ENCODE assay signal across 13 cellular contexts in the genomic region with DNA sequence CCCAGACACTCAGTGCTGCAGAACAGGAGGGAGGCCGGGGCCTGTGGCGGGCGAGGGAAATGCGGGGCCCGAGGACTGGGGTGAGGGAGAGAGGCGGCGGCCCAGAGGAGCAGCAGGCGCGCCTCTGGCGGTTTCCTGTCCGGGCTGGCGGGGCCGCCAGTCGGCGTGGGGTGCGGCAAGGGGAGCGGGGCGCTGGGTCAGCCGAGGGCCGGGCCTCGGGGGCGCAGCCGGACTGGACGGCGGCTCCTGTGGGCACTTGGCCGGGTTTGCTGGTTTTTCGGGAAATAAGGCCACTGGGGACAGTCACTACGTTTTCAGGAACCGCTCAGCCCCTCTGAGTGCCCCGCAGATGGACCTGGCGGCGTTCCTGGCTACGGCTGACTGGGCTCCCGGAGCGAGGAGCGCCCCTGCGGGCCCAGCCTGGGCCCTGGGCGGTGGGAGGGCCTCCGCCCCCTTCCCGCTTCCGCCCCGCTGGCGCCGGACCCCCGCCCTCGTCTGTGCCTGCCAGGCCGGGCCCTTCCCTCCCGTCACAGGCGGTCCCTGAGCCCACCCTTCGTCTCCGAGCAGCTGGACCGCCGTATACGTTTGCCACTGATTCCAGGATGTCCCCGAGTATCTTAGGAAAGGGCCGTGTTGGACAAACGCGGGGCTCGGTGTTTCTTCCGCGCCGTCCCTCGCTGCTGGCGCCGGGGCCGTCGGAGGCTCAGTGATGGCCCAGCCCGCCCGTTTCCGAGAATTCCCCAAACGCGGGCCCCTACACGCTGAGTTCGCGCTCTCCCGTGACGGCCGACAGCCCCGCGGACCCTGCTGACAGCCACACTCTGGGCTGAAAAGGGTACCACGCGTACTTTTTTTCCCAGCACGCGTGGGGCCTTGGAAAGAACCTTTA.
DNase-seq lines count a peak whose midpoint lies in the region; ATAC-seq, FAIRE-seq and TF ChIP-seq lines count a peak whose summit lies in the region.
"Had no signal": no experiment of that assay in that cellular context is flagged by ENCODE, and none has a peak within 500 bp of the region (broad histone marks: within the 10 kb centered on the region; RNA-seq: fewer than 3 reads in every experiment).

No MANE protein-coding gene starts in this region.

- H3K4me1 ChIP-seq in right atrium auricular region (peaks cover 0 to 42% of the 10 kb centered on the region in 2 donors), pancreas (no peaks in the 10 kb centered on the region), urinary bladder (ENCODE audit: insufficient read depth) (peaks cover 1% of the 10 kb centered on the region)

- no peak overlapping the region for H3K4me3 Mint-ChIP-seq in activated CD8-positive, alpha-beta memory T cell treated with anti-CD3 and anti-CD28 coated beads, Interleukin-2, amount 10 ng/mL, durations not matched to agents 7 days and 5 days

- H3K27me3 Mint-ChIP-seq in activated CD8-positive, alpha-beta memory T cell treated with anti-CD3 and anti-CD28 coated beads, Interleukin-2, amount 10 ng/mL, durations not matched to agents 7 days and 5 days: no peaks in the 10 kb centered on the region

- no peaks in the 10 kb centered on the region for H3K4me1 Mint-ChIP-seq in activated CD8-positive, alpha-beta memory T cell treated with anti-CD3 and anti-CD28 coated beads, Interleukin-2, amount 10 ng/mL, durations not matched to agents 7 days and 5 days

- TF ChIP-seq CTCF in right atrium auricular region (IDR thresholded peaks at IDR 0.05) (no peak), pancreas (IDR thresholded peaks at IDR 0.05) (no peak)

- DNase-seq in activated CD8-positive, alpha-beta memory T cell treated with anti-CD3 and anti-CD28 coated beads for 24 hours: peak; percentile 43
- no peak for DNase-seq in activated CD8-positive, alpha-beta memory T cell treated with anti-CD3 and anti-CD28 coated beads, Interleukin-2, amount 10 ng/mL, durations not matched to agents 7 days and 5 days
- DNase-seq in right atrium auricular region (ENCODE audit: low spot score): no peak
- no peak for DNase-seq in pancreas
- DNase-seq in activated effector memory CD4-positive, alpha-beta T cell treated with Interleukin-2 at 50 U/mL for 16 hours: no peak
- DNase-seq in NCI-H2029 (lab: John Stamatoyannopoulos, UW): no peak
- no peak for DNase-seq in DMS79 treated with DMSO at 0.1 percent for 48 hours (lab: John Stamatoyannopoulos, UW)
- DNase-seq: amygdala; EL; NCI-H2107; stimulated activated naive CD4-positive, alpha-beta T cell had no signal

- peaks cover 4% of the 10 kb centered on the region for H3K9me3 Mint-ChIP-seq in activated CD8-positive, alpha-beta memory T cell treated with anti-CD3 and anti-CD28 coated beads, Interleukin-2, amount 10 ng/mL, durations not matched to agents 7 days and 5 days (ENCODE audit: low read depth)

- H3K27ac ChIP-seq in right atrium auricular region: peak overlapping the region; percentile 37 to 76
- peak overlapping the region in 2 of 4 donors; percentile 4 to 7 for H3K27ac ChIP-seq in pancreas
- H3K27ac ChIP-seq in urinary bladder (ENCODE audit: low read depth): no peak overlapping the region
- H3K27ac ChIP-seq: 22Rv1 had no signal

- H3K4me3 ChIP-seq in right atrium auricular region (peak overlapping the region; percentile 10 to 49), pancreas (peak overlapping the region in 3 of 4 donors; percentile 1 to 41 (median 4)), urinary bladder (ENCODE audit: low read depth, low read length) (peak overlapping the region; percentile 38)

- intact Hi-C loops in pancreas (cut with DNase I): no loop called here

- H3K36me3 Mint-ChIP-seq in activated CD8-positive, alpha-beta memory T cell treated with anti-CD3 and anti-CD28 coated beads, Interleukin-2, amount 10 ng/mL, durations not matched to agents 7 days and 5 days: peaks cover 19% of the 10 kb centered on the region

- H3K9me3 ChIP-seq in right atrium auricular region: no peaks in the 10 kb centered on the region
- H3K9me3 ChIP-seq in pancreas: no peaks in the 10 kb centered on the region

- WGBS in pancreas, 2 donors: 30% methylated on average over 73 to 84 of the region's 84 CpGs
- 24% methylated on average over 84 of the region's 84 CpGs for WGBS in urinary bladder

- CTCF ChIA-PET in activated CD8-positive, alpha-beta memory T cell treated with anti-CD3 and anti-CD28 coated beads, Interleukin-2, amount 10 ng/mL, durations not matched to agents 7 days and 5 days (lab: Charles Lee): no interaction called here

- H3K36me3 ChIP-seq in right atrium auricular region (peaks cover 11% of the 10 kb centered on the region), pancreas (no peaks in the 10 kb centered on the region), urinary bladder (ENCODE audit: insufficient read depth) (no peaks in the 10 kb centered on the region)

- no peak for FAIRE-seq in pancreas (lab: Jason Lieb, UNC)

- ATAC-seq in activated CD8-positive, alpha-beta memory T cell treated with anti-CD3 and anti-CD28 coated beads, Interleukin-2, amount 10 ng/mL, durations not matched to agents 7 days and 5 days: no peak
- peak in 3 of 4 donors; percentile 44 to 73 (median 58) for ATAC-seq in pancreas

- H3K27me3 ChIP-seq in right atrium auricular region (no peaks in the 10 kb centered on the region), pancreas (no peaks in the 10 kb centered on the region)

- H3K27ac Mint-ChIP-seq in activated CD8-positive, alpha-beta memory T cell treated with anti-CD3 and anti-CD28 coated beads, Interleukin-2, amount 10 ng/mL, durations not matched to agents 7 days and 5 days: no peak overlapping the region
